ENCODE assay signal across 1 cellular context in the genomic region with DNA sequence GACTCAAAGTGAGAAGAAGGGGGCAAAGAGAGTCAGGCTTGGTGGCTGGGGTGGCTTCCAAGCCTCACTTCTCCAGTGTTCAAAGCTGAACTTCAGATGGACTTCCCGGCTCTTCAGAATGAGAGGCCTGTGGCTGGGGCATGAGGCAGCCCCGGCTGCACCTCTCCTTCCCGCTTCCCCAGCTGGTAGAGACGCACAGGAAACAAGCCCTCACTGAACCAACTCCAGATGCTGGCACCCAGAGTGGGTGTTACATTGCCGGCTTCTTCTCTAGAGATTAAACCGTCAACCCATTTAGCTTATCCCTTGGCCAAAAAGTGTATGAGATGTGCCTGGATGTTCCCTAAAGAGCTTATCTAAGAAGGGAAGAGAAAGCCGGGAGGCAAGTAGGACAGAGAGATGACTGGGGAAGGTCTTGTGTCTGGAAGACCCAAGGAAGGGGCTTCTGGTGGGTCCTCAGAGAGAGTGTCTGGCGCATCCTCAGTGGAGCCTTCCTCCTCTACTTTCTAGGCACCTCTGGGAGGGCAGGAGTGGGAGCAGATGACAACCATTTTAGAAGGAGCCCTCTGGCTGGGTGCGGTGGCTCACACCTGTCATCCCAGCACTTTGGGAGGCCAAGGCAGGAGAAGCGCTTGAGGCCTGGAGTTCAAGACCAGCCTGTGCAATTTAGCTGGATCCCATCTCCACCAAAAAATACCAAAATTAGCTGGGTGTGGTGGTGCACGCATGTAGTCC.
TF ChIP-seq lines count a peak whose summit lies in the region.

No MANE protein-coding gene starts in this region.

TF ChIP-seq in GM23338, 12 proteins besides CTCF, POLR2A, EP300 and RAD21 (continued from another document):
- TF ChIP-seq, protein P1, sequence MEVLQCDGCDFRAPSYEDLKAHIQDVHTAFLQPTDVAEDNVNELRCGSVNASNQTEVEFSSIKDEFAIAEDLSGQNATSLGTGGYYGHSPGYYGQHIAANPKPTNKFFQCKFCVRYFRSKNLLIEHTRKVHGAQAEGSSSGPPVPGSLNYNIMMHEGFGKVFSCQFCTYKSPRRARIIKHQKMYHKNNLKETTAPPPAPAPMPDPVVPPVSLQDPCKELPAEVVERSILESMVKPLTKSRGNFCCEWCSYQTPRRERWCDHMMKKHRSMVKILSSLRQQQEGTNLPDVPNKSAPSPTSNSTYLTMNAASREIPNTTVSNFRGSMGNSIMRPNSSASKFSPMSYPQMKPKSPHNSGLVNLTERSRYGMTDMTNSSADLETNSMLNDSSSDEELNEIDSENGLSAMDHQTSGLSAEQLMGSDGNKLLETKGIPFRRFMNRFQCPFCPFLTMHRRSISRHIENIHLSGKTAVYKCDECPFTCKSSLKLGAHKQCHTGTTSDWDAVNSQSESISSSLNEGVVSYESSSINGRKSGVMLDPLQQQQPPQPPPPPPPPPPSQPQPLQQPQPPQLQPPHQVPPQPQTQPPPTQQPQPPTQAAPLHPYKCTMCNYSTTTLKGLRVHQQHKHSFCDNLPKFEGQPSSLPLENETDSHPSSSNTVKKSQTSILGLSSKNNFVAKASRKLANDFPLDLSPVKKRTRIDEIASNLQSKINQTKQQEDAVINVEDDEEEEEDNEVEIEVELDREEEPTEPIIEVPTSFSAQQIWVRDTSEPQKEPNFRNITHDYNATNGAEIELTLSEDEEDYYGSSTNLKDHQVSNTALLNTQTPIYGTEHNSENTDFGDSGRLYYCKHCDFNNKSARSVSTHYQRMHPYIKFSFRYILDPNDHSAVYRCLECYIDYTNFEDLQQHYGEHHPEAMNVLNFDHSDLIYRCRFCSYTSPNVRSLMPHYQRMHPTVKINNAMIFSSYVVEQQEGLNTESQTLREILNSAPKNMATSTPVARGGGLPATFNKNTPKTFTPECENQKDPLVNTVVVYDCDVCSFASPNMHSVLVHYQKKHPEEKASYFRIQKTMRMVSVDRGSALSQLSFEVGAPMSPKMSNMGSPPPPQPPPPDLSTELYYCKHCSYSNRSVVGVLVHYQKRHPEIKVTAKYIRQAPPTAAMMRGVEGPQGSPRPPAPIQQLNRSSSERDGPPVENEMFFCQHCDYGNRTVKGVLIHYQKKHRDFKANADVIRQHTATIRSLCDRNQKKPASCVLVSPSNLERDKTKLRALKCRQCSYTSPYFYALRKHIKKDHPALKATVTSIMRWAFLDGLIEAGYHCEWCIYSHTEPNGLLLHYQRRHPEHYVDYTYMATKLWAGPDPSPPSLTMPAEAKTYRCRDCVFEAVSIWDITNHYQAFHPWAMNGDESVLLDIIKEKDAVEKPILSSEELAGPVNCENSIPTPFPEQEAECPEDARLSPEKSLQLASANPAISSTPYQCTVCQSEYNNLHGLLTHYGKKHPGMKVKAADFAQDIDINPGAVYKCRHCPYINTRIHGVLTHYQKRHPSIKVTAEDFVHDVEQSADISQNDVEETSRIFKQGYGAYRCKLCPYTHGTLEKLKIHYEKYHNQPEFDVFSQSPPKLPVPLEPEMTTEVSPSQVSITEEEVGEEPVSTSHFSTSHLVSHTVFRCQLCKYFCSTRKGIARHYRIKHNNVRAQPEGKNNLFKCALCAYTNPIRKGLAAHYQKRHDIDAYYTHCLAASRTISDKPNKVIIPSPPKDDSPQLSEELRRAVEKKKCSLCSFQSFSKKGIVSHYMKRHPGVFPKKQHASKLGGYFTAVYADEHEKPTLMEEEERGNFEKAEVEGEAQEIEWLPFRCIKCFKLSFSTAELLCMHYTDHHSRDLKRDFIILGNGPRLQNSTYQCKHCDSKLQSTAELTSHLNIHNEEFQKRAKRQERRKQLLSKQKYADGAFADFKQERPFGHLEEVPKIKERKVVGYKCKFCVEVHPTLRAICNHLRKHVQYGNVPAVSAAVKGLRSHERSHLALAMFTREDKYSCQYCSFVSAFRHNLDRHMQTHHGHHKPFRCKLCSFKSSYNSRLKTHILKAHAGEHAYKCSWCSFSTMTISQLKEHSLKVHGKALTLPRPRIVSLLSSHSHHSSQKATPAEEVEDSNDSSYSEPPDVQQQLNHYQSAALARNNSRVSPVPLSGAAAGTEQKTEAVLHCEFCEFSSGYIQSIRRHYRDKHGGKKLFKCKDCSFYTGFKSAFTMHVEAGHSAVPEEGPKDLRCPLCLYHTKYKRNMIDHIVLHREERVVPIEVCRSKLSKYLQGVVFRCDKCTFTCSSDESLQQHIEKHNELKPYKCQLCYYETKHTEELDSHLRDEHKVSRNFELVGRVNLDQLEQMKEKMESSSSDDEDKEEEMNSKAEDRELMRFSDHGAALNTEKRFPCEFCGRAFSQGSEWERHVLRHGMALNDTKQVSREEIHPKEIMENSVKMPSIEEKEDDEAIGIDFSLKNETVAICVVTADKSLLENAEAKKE (CRISPR knock-in tag; IDR thresholded peaks at IDR 0.05): no peak
- TF ChIP-seq POLR2AphosphoS5 (IDR thresholded peaks at IDR 0.05; ENCODE audit: low read depth): no peak
- TF ChIP-seq, protein P2, sequence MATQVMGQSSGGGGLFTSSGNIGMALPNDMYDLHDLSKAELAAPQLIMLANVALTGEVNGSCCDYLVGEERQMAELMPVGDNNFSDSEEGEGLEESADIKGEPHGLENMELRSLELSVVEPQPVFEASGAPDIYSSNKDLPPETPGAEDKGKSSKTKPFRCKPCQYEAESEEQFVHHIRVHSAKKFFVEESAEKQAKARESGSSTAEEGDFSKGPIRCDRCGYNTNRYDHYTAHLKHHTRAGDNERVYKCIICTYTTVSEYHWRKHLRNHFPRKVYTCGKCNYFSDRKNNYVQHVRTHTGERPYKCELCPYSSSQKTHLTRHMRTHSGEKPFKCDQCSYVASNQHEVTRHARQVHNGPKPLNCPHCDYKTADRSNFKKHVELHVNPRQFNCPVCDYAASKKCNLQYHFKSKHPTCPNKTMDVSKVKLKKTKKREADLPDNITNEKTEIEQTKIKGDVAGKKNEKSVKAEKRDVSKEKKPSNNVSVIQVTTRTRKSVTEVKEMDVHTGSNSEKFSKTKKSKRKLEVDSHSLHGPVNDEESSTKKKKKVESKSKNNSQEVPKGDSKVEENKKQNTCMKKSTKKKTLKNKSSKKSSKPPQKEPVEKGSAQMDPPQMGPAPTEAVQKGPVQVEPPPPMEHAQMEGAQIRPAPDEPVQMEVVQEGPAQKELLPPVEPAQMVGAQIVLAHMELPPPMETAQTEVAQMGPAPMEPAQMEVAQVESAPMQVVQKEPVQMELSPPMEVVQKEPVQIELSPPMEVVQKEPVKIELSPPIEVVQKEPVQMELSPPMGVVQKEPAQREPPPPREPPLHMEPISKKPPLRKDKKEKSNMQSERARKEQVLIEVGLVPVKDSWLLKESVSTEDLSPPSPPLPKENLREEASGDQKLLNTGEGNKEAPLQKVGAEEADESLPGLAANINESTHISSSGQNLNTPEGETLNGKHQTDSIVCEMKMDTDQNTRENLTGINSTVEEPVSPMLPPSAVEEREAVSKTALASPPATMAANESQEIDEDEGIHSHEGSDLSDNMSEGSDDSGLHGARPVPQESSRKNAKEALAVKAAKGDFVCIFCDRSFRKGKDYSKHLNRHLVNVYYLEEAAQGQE (IDR thresholded peaks at IDR 0.05; ENCODE audit: unreplicated experiment): no peak
- TF ChIP-seq STAT1 (IDR thresholded peaks at IDR 0.05; ENCODE audit: unreplicated experiment): no peak
- TF ChIP-seq CREB1 (CRISPR knock-in tag; IDR thresholded peaks at IDR 0.05; ENCODE audit: low read depth): no peak
- TF ChIP-seq ZNF331 (CRISPR knock-in tag; IDR thresholded peaks at IDR 0.05; ENCODE audit: low read depth): no peak
- TF ChIP-seq JUNB (IDR thresholded peaks at IDR 0.05; ENCODE audit: unreplicated experiment): no peak
- TF ChIP-seq, protein P3, sequence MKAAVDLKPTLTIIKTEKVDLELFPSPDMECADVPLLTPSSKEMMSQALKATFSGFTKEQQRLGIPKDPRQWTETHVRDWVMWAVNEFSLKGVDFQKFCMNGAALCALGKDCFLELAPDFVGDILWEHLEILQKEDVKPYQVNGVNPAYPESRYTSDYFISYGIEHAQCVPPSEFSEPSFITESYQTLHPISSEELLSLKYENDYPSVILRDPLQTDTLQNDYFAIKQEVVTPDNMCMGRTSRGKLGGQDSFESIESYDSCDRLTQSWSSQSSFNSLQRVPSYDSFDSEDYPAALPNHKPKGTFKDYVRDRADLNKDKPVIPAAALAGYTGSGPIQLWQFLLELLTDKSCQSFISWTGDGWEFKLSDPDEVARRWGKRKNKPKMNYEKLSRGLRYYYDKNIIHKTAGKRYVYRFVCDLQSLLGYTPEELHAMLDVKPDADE (IDR thresholded peaks at IDR 0.05): no peak
- no peak for TF ChIP-seq EZH2phosphoT487 (IDR thresholded peaks at IDR 0.05; ENCODE audit: unreplicated experiment)
